In genomic region chr7:45176886-45177731, GRCh38 we compare ENCODE assay signal across 30 cellular contexts. TPM values are rescaled to one million over a fixed set of nuclear protein-coding genes. Genes with fewer than 3 reads are reported as not detected.
A peak's percentile ranks its signal among the peaks of the same experiment; 100 is the strongest.
DNase-seq lines count a peak whose midpoint lies in the region; ATAC-seq and TF ChIP-seq lines count a peak whose summit lies in the region.
"Had no signal": no experiment of that assay in that cellular context is flagged by ENCODE, and none has a peak within 500 bp of the region (broad histone marks: within the 10 kb centered on the region; RNA-seq: fewer than 3 reads in every experiment).

No MANE protein-coding gene starts in this region.

- no peaks in the 10 kb centered on the region for H3K36me3 ChIP-seq in right atrium auricular region
- no peaks in the 10 kb centered on the region for H3K36me3 ChIP-seq in neuronal stem cell (replicated peaks in 1 of 2; ENCODE audit: control insufficient read depth in 2 of 2, insufficient read depth in 2 of 2, low read length in 2 of 2)
- H3K36me3 ChIP-seq in CD4-positive, alpha-beta memory T cell (ENCODE audit: insufficient read depth, low read length) = no peaks in the 10 kb centered on the region
- H3K36me3 ChIP-seq: adrenal gland, BLaER1, gastrocnemius medialis, stomach, thyroid gland had no signal

- no peak overlapping the region for H2BK12ac ChIP-seq in neuronal stem cell (ENCODE audit: low read length)

- H3K18ac ChIP-seq in neuronal stem cell (ENCODE audit: low read length) = peak overlapping the region; percentile 13

- H3K4me3 ChIP-seq in right atrium auricular region (no peak overlapping the region), neuronal stem cell (ENCODE audit: low read length in 2 of 2) (no peak overlapping the region)
- no peak overlapping the region for H3K4me3 ChIP-seq in CD4-positive, alpha-beta memory T cell (ENCODE audit: low read length in 2 of 2)
- H3K4me3 ChIP-seq: adrenal gland, BLaER1, body of pancreas, gastrocnemius medialis, K562, SK-N-MC, stomach, thyroid gland had no signal

- H3K27me3 ChIP-seq in right atrium auricular region (no peaks in the 10 kb centered on the region), neuronal stem cell (ENCODE audit: control insufficient read depth in 3 of 3, insufficient read depth in 3 of 3, low read depth in 1 of 3, low read length in 3 of 3) (peaks cover 0 to 10% (median 2%) of the 10 kb centered on the region in 3 experiments)
- no peaks in the 10 kb centered on the region for H3K27me3 ChIP-seq in CD4-positive, alpha-beta memory T cell (ENCODE audit: insufficient read depth, low read length)
- H3K27me3 ChIP-seq: adrenal gland, BLaER1, body of pancreas, gastrocnemius medialis, thyroid gland had no signal

- H3K4me1 ChIP-seq in right atrium auricular region (no peaks in the 10 kb centered on the region), neuronal stem cell (ENCODE audit: control insufficient read depth in 2 of 2, insufficient read depth in 1 of 2, low read depth in 1 of 2, low read length in 2 of 2) (no peaks in the 10 kb centered on the region)
- H3K4me1 ChIP-seq in CD4-positive, alpha-beta memory T cell (ENCODE audit: insufficient read depth, low read length) = no peaks in the 10 kb centered on the region
- H3K4me1 ChIP-seq: adrenal gland, BLaER1, body of pancreas, gastrocnemius medialis, parathyroid adenoma, stomach, thyroid gland had no signal

- CTCF ChIA-PET in activated CD8-positive, alpha-beta T cell treated with anti-CD3 and anti-CD28 coated beads, Interleukin-2, amount 10 ng/mL, durations not matched to agents 7 days and 5 days (lab: Charles Lee) = no interaction called here
- CTCF ChIA-PET in CD4-positive, alpha-beta memory T cell (lab: Charles Lee; ENCODE audit: partially characterized antibody) = no interaction called here

- DNase-seq in cardiac septum (ENCODE audit: low spot score) (peak; percentile 69), right atrium auricular region (ENCODE audit: low spot score) (no peak), chondrocyte (ENCODE audit: low spot score) (peak; percentile 75), neuronal stem cell (ENCODE audit: low spot score) (no peak), ecto neural progenitor cell (ENCODE audit: low spot score) (no peak)
- DNase-seq in activated CD8-positive, alpha-beta T cell treated with anti-CD3 and anti-CD28 coated beads, Interleukin-2, amount 10 ng/mL, durations not matched to agents 7 days and 5 days = no peak
- no peak for DNase-seq in CD4-positive, alpha-beta memory T cell
- DNase-seq: activated CD4-positive, alpha-beta T cell treated with anti-CD3 and anti-CD28 coated beads, Interleukin-2, amount 50 U/mL, for 4 hours; body of pancreas; cerebellar nuclear complex; COR-L47; NCI-H1048; NCI-H1694; NCI-H446 treated with DMSO at 0.1 percent for 48 hours; stimulated activated CD8-positive, alpha-beta memory T cell treated with anti-CD3 and anti-CD28 coated beads, Interleukin-4, amount 100 ng/mL, for 48 hours; stomach; thyroid gland had no signal

- H3K36me3 Mint-ChIP-seq in chondrocyte (ENCODE audit: low read depth) = no peaks in the 10 kb centered on the region
- H3K36me3 Mint-ChIP-seq in activated CD8-positive, alpha-beta T cell treated with anti-CD3 and anti-CD28 coated beads, Interleukin-2, amount 10 ng/mL, durations not matched to agents 7 days and 5 days (ENCODE audit: low read depth) = no peaks in the 10 kb centered on the region
- no peaks in the 10 kb centered on the region for H3K36me3 Mint-ChIP-seq in CD4-positive, alpha-beta memory T cell
- H3K36me3 Mint-ChIP-seq: WTC11 had no signal

- H3K4me1 Mint-ChIP-seq in chondrocyte (ENCODE audit: low read depth) = no peaks in the 10 kb centered on the region
- no peaks in the 10 kb centered on the region for H3K4me1 Mint-ChIP-seq in activated CD8-positive, alpha-beta T cell treated with anti-CD3 and anti-CD28 coated beads, Interleukin-2, amount 10 ng/mL, durations not matched to agents 7 days and 5 days (ENCODE audit: low read depth)
- H3K4me1 Mint-ChIP-seq in CD4-positive, alpha-beta memory T cell = peaks cover 0 to 4% (median 0%) of the 10 kb centered on the region in 4 donors
- H3K4me1 Mint-ChIP-seq: neural crest cell, WTC11 had no signal

- ATAC-seq in activated CD8-positive, alpha-beta T cell treated with anti-CD3 and anti-CD28 coated beads, Interleukin-2, amount 10 ng/mL, durations not matched to agents 7 days and 5 days = no peak
- ATAC-seq: body of pancreas, gastrocnemius medialis had no signal

- TF ChIP-seq CTCF in right atrium auricular region (IDR thresholded peaks at IDR 0.05) (no peak), chondrocyte (IDR thresholded peaks at IDR 0.05) (no peak)

- WGBS in neuronal stem cell (ENCODE audit: extremely low coverage in 2 of 2, insufficient read length in 2 of 2, insufficient replicate concordance in 1 of 2), 2 donors = no CpG with 5 or more reads among the region's 19 CpGs

- no peaks in the 10 kb centered on the region for H3K79me1 ChIP-seq in neuronal stem cell (ENCODE audit: low read depth, low read length)

- no peak overlapping the region for H3K14ac ChIP-seq in neuronal stem cell (ENCODE audit: low read length)

- no peaks in the 10 kb centered on the region for H3K9me3 ChIP-seq in right atrium auricular region
- no peaks in the 10 kb centered on the region for H3K9me3 ChIP-seq in neuronal stem cell (replicated peaks in 1 of 2; ENCODE audit: control insufficient read depth in 2 of 2, insufficient read depth in 1 of 2, low read depth in 1 of 2, low read length in 2 of 2)
- H3K9me3 ChIP-seq in CD4-positive, alpha-beta memory T cell (ENCODE audit: control insufficient read depth in 1 of 2, low read length in 2 of 2) = no peaks in the 10 kb centered on the region
- H3K9me3 ChIP-seq: adrenal gland, BLaER1, body of pancreas, gastrocnemius medialis, stomach, thyroid gland had no signal

- H3K27ac Mint-ChIP-seq in chondrocyte (ENCODE audit: unreplicated experiment) = no peak overlapping the region
- H3K27ac Mint-ChIP-seq in activated CD8-positive, alpha-beta T cell treated with anti-CD3 and anti-CD28 coated beads, Interleukin-2, amount 10 ng/mL, durations not matched to agents 7 days and 5 days = no peak overlapping the region
- H3K27ac Mint-ChIP-seq in CD4-positive, alpha-beta memory T cell = no peak overlapping the region
- H3K27ac Mint-ChIP-seq: WTC11 had no signal

- H3K23ac ChIP-seq in neuronal stem cell (ENCODE audit: low read depth, low read length, poor library complexity) = peak overlapping the region; percentile 49

- no peak overlapping the region for H3K4ac ChIP-seq in neuronal stem cell (ENCODE audit: low read length)

- H3K9ac ChIP-seq in neuronal stem cell (ENCODE audit: low read depth, low read length, poor library complexity) = no peak overlapping the region
- H3K9ac ChIP-seq: BLaER1, parathyroid adenoma had no signal

- no peak overlapping the region for H3K4me2 ChIP-seq in neuronal stem cell (ENCODE audit: insufficient read depth, low read length, poor library complexity, severe bottlenecking)
- H3K4me2 ChIP-seq: BLaER1 had no signal

- intact Hi-C loops in cardiac septum (cut with DNase I) = no loop called here
- intact Hi-C loops in CD4-positive, alpha-beta memory T cell (cut with micrococcal nuclease) = no loop called here

- no peak overlapping the region for H4K8ac ChIP-seq in neuronal stem cell (ENCODE audit: low read depth, low read length)

- peak overlapping the region; percentile 14 for H2AK5ac ChIP-seq in neuronal stem cell (ENCODE audit: low read depth, low read length)

- no peak overlapping the region for H3K4me3 Mint-ChIP-seq in chondrocyte (ENCODE audit: unreplicated experiment)
- no peak overlapping the region for H3K4me3 Mint-ChIP-seq in activated CD8-positive, alpha-beta T cell treated with anti-CD3 and anti-CD28 coated beads, Interleukin-2, amount 10 ng/mL, durations not matched to agents 7 days and 5 days
- no peak overlapping the region for H3K4me3 Mint-ChIP-seq in CD4-positive, alpha-beta memory T cell
- H3K4me3 Mint-ChIP-seq: neural crest cell, WTC11 had no signal

- no peaks in the 10 kb centered on the region for H3K9me3 Mint-ChIP-seq in chondrocyte (ENCODE audit: low read depth)
- no peaks in the 10 kb centered on the region for H3K9me3 Mint-ChIP-seq in activated CD8-positive, alpha-beta T cell treated with anti-CD3 and anti-CD28 coated beads, Interleukin-2, amount 10 ng/mL, durations not matched to agents 7 days and 5 days (ENCODE audit: insufficient read depth)
- peaks cover 0 to 1% (median 0%) of the 10 kb centered on the region in 8 donors for H3K9me3 Mint-ChIP-seq in CD4-positive, alpha-beta memory T cell
- H3K9me3 Mint-ChIP-seq: neural crest cell, WTC11 had no signal

- H2AFZ ChIP-seq in neuronal stem cell (ENCODE audit: low read length) = no peak overlapping the region
- H2AFZ ChIP-seq: parathyroid adenoma had no signal

- H2BK5ac ChIP-seq in neuronal stem cell (ENCODE audit: low read length) = no peak overlapping the region

- POLR2A ChIA-PET in activated CD8-positive, alpha-beta T cell treated with anti-CD3 and anti-CD28 coated beads, Interleukin-2, amount 10 ng/mL, durations not matched to agents 7 days and 5 days (lab: Charles Lee) = no interaction called here
- POLR2A ChIA-PET in CD4-positive, alpha-beta memory T cell (lab: Charles Lee; ENCODE audit: partially characterized antibody) = no interaction called here

- no peak overlapping the region for H2BK120ac ChIP-seq in neuronal stem cell (ENCODE audit: low read depth, low read length)

- no peak overlapping the region for H2BK15ac ChIP-seq in neuronal stem cell (ENCODE audit: low read length)

- peaks cover 34% of the 10 kb centered on the region for H3K27me3 Mint-ChIP-seq in chondrocyte (ENCODE audit: low read depth)
- peaks cover 4% of the 10 kb centered on the region for H3K27me3 Mint-ChIP-seq in activated CD8-positive, alpha-beta T cell treated with anti-CD3 and anti-CD28 coated beads, Interleukin-2, amount 10 ng/mL, durations not matched to agents 7 days and 5 days (ENCODE audit: low read depth)
- H3K27me3 Mint-ChIP-seq in CD4-positive, alpha-beta memory T cell = peaks cover 4 to 5% of the 10 kb centered on the region in 2 donors

- H4K91ac ChIP-seq in neuronal stem cell (ENCODE audit: low read depth, low read length, poor library complexity) = no peak overlapping the region

- H3K27ac ChIP-seq in right atrium auricular region = no peak overlapping the region
- no peak overlapping the region for H3K27ac ChIP-seq in neuronal stem cell (replicated peaks; ENCODE audit: low read length)
- no peak overlapping the region for H3K27ac ChIP-seq in CD4-positive, alpha-beta memory T cell (ENCODE audit: low read depth, low read length)
- H3K27ac ChIP-seq: adrenal gland, BLaER1, body of pancreas, gastrocnemius medialis, parathyroid adenoma, SK-N-MC, stomach, thyroid gland had no signal

RNA-seq across cellular contexts. Expression of gene RAMP3, which starts 19.5 kb away (rescaled TPM):
- total RNA-seq in cardiac septum (52.5 TPM), right atrium auricular region (10 to 100 TPM; 62.0 to 77.2 TPM), chondrocyte (not detected in 3 replicates)
- 0.15 TPM for polyA plus RNA-seq in neuronal stem cell (2013, experiment 1 of 2)
- 0.18 TPM for polyA plus RNA-seq in neuronal stem cell (2013, experiment 2 of 2)
- not detected for total RNA-seq in activated CD8-positive, alpha-beta T cell treated with anti-CD3 and anti-CD28 coated beads, Interleukin-2, amount 10 ng/mL, durations not matched to agents 7 days and 5 days
- not detected for total RNA-seq in CD4-positive, alpha-beta memory T cell
- polyA plus RNA-seq in CD4-positive, alpha-beta memory T cell = 1 to 10 TPM in 1 of 2 donors, under 1 TPM in 1; 0.38 to 1.6 TPM
- total RNA-seq: endothelial cell of umbilical vein; G401; HT1080; K562; neural crest cell; T-helper 1 cell treated with Interleukin-12 subunit alpha and Interleukin-12 subunit beta and Interleukin-4 antibody, amounts not matched to agents 30 ng/mL and 1 ng/mL, for 36 hours had no signal
- polyA plus RNA-seq: endothelial cell of umbilical vein, fibroblast of lung, K562 had no signal

Comparison
In these comparisons a context has a peak if more than half of its experiments do, and no peak if none do; other contexts are left out.
1. DNase-seq: peak in cardiac septum (single experiment) and chondrocyte (single experiment); none in right atrium auricular region (single experiment), neuronal stem cell (single experiment), activated CD8-positive, alpha-beta T cell treated with anti-CD3 and anti-CD28 coated beads, Interleukin-2, amount 10 ng/mL, durations not matched to agents 7 days and 5 days (single experiment), CD4-positive, alpha-beta memory T cell (0 of 5) and ecto neural progenitor cell (single experiment).
2. RNA of gene RAMP3, which starts 19.5 kb away (total RNA-seq): 62.0 to 77.2 TPM in right atrium auricular region and 52.5 TPM in cardiac septum (single experiment); not detected in CD4-positive, alpha-beta memory T cell, not detected in chondrocyte and not detected in activated CD8-positive, alpha-beta T cell treated with anti-CD3 and anti-CD28 coated beads, Interleukin-2, amount 10 ng/mL, durations not matched to agents 7 days and 5 days; every median in the first group is over 10 times any median in the second.